ENCODE assay signal across 32 cellular contexts in genomic region chr3:52195297-52195597, GRCh38. TPM values are rescaled to one million over a fixed set of nuclear protein-coding genes. Genes with fewer than 3 reads are reported as not detected.
DNase-seq lines count a peak whose midpoint lies in the region; ATAC-seq, FAIRE-seq and TF ChIP-seq lines count a peak whose summit lies in the region.
"Had no signal": no experiment of that assay in that cellular context is flagged by ENCODE, and none has a peak within 500 bp of the region (broad histone marks: within the 10 kb centered on the region; RNA-seq: fewer than 3 reads in every experiment).

No MANE protein-coding gene starts in this region.

- CTCF ChIA-PET in AG04450 (lab: Charles Lee), result interaction anchor here (0.9 to 1.0 kb wide), 3 partner anchors 14 to 1949 kb away, joined by 3 read pairs; no protein-coding TSS in a partner anchor

- no peaks in the 10 kb centered on the region for H3K9me2 ChIP-seq in hepatocyte (replicated peaks; ENCODE audit: insufficient read depth)

- H4K20me1 ChIP-seq in hepatocyte (ENCODE audit: insufficient read depth, poor library complexity, severe bottlenecking), result no peaks in the 10 kb centered on the region

- TF ChIP-seq CTCF in AG04450 (IDR thresholded peaks at IDR 0.05; ENCODE audit: low read depth, low read length), result no peak
- TF ChIP-seq CTCF in HL-60 (IDR thresholded peaks at IDR 0.05; ENCODE audit: insufficient read depth, low read length), result no peak
- TF ChIP-seq CTCF in hepatocyte (IDR thresholded peaks at IDR 0.05; ENCODE audit: poor library complexity), result no peak
- no peak for TF ChIP-seq CTCF in kidney (IDR thresholded peaks at IDR 0.05; ENCODE audit: borderline replicate concordance, extremely low read depth, insufficient read depth)

- no peak for FAIRE-seq in small intestine (lab: Jason Lieb, UNC)
- no peak for FAIRE-seq in kidney (lab: Jason Lieb, UNC)
- FAIRE-seq: frontal cortex, TTC549 had no signal

- H3K9me3 ChIP-seq in AG04450 (ENCODE audit: control insufficient read depth, insufficient read depth, low read length) (no peaks in the 10 kb centered on the region; the same call in 1 of the 2 replicates), hepatocyte (ENCODE audit: low read depth) (no peaks in the 10 kb centered on the region), small intestine (ENCODE audit: control insufficient read depth, low read depth) (no peaks in the 10 kb centered on the region), kidney (ENCODE audit: control insufficient read depth in 1 of 2, low read length in 2 of 2) (no peaks in the 10 kb centered on the region)
- H3K9me3 ChIP-seq: BLaER1, thoracic aorta had no signal

- H3K4me1 ChIP-seq in hepatocyte (ENCODE audit: insufficient read depth) (peaks cover 22% of the 10 kb centered on the region), small intestine (ENCODE audit: control insufficient read depth in 2 of 2, insufficient read depth in 1 of 2, low read depth in 1 of 2, low read length in 1 of 2) (peaks cover 7 to 12% of the 10 kb centered on the region in 2 donors), kidney (ENCODE audit: control insufficient read depth in 1 of 2, insufficient read depth in 1 of 2, low read depth in 1 of 2, low read length in 2 of 2) (peaks cover 18 to 22% of the 10 kb centered on the region in 2 donors)

- peaks cover 22% of the 10 kb centered on the region for H3K79me2 ChIP-seq in hepatocyte

- H3K4me2 ChIP-seq in hepatocyte, result no peak overlapping the region
- H3K4me2 ChIP-seq: BLaER1 had no signal

- no peak overlapping the region for H3K4me3 ChIP-seq in AG04450 (ENCODE audit: low read depth, low read length)
- no peak overlapping the region for H3K4me3 ChIP-seq in HL-60 (replicated peaks; ENCODE audit: insufficient read depth, low read length)
- H3K4me3 ChIP-seq in hepatocyte, result no peak overlapping the region
- H3K4me3 ChIP-seq in small intestine (ENCODE audit: low read depth in 1 of 2, low read length in 2 of 2), result no peak overlapping the region
- H3K4me3 ChIP-seq in kidney (ENCODE audit: low read length in 2 of 2), result no peak overlapping the region
- H3K4me3 ChIP-seq: BLaER1, dorsolateral prefrontal cortex, thoracic aorta had no signal

- H3K27me3 ChIP-seq in AG04450 (ENCODE audit: control insufficient read depth, insufficient read depth, low read length) (no peaks in the 10 kb centered on the region), HL-60 (ENCODE audit: insufficient read depth, poor library complexity, severe bottlenecking) (no peaks in the 10 kb centered on the region), hepatocyte (no peaks in the 10 kb centered on the region), small intestine (ENCODE audit: control insufficient read depth in 2 of 2, insufficient read depth in 2 of 2, low read length in 2 of 2) (no peaks in the 10 kb centered on the region)
- H3K27me3 ChIP-seq: BLaER1, dorsolateral prefrontal cortex had no signal

- H3K9ac ChIP-seq in kidney (ENCODE audit: low read length in 2 of 2), result no peak overlapping the region
- H3K9ac ChIP-seq: BLaER1 had no signal

- H3K27ac ChIP-seq in AG04450 (ENCODE audit: low read depth, low read length), result peak overlapping the region; percentile 47
- H3K27ac ChIP-seq in HL-60 (replicated peaks), result peak overlapping the region; percentile 88
- H3K27ac ChIP-seq in hepatocyte, result peak overlapping the region; percentile 91
- peak overlapping the region; percentile 87 to 95 for H3K27ac ChIP-seq in small intestine (ENCODE audit: low read depth in 1 of 2, low read length in 1 of 2)
- no peak overlapping the region for H3K27ac ChIP-seq in kidney (ENCODE audit: low read depth in 2 of 2, low read length in 2 of 2)
- H3K27ac ChIP-seq: BLaER1, thoracic aorta had no signal

- intact Hi-C loops in kidney (cut with DNase I), result no loop called here

- DNase-seq in AG04450 (ENCODE audit: low read depth, low spot score), result no peak
- no peak for DNase-seq in HL-60 (ENCODE audit: low read depth in 1 of 2, low spot score in 1 of 2)
- DNase-seq in hepatocyte (ENCODE audit: low spot score), result no peak
- DNase-seq in small intestine, result no peak
- no peak for DNase-seq in cerebellar nuclear complex (lab: John Stamatoyannopoulos, UW)
- no peak for DNase-seq in kidney
- DNase-seq in NOMO-1 treated with dmso at 0.1 percent for 144 hours (lab: John Stamatoyannopoulos, UW; ENCODE audit: unreplicated experiment), result no peak
- DNase-seq: activated CD4-positive, alpha-beta T cell treated with anti-CD3 and anti-CD28 coated beads, Interleukin-2, amount 50 U/mL, for 4 hours; activated CD4-positive, CD25-positive, alpha-beta regulatory T cell; activated CD8-positive, alpha-beta memory T cell treated with anti-CD3 and anti-CD28 coated beads, Interleukin-2, amount 10 ng/mL, durations not matched to agents 7 days and 5 days; activated gamma-delta T cell; activated T-cell treated with anti-CD3 and anti-CD28 coated beads, Interleukin-2, amount 50 U/mL, for 4 hours; central memory CD4-positive, alpha-beta T cell; COR-L47; dorsolateral prefrontal cortex; H9; hypothalamus; Karpas-422; midbrain; natural killer cell; NCI-H1417 treated with DMSO at 0.1 percent for 48 hours; NCI-H2029 treated with DMSO at 0.1 percent for 48 hours; NCI-H526; stimulated activated naive CD4-positive, alpha-beta T cell treated with Interleukin-2 at 50 U/mL for 16 hours; T-helper 17 cell had no signal

- POLR2A ChIA-PET in AG04450 (lab: Yijun Ruan, JAX), result interaction anchor here (0.6 to 0.7 kb wide), 2 partner anchors 28 to 65 kb away, joined by 6 to 7 read pairs; no protein-coding TSS in a partner anchor

- no peak for ATAC-seq in GM18873 (IDR thresholded peaks at IDR 0.05; ENCODE audit: low FRiP score, unreplicated experiment)
- ATAC-seq: activated CD8-positive, alpha-beta memory T cell treated with anti-CD3 and anti-CD28 coated beads, Interleukin-2, amount 10 ng/mL, durations not matched to agents 7 days and 5 days; activated T-cell treated with anti-CD3 and anti-CD28 coated beads, Interleukin-2, amount 50 U/mL, for 4 hours; natural killer cell; T-helper 17 cell had no signal

- WGBS in hepatocyte (ENCODE audit: low lambda C conversion rate, missing lambda C conversion rate), result 86% methylated on average over 1 of the region's 3 CpGs
- 90 to 100% (median 94%) methylated on average over 3 of the region's 3 CpGs for WGBS in small intestine, 3 donors

- no peak overlapping the region for H2AFZ ChIP-seq in hepatocyte

- no peaks in the 10 kb centered on the region for H3K36me3 ChIP-seq in hepatocyte (replicated peaks; ENCODE audit: insufficient read depth, low read depth)
- no peaks in the 10 kb centered on the region for H3K36me3 ChIP-seq in small intestine (ENCODE audit: control insufficient read depth in 2 of 2, insufficient read depth in 2 of 2, low read length in 2 of 2)
- peaks cover 0 to 3% of the 10 kb centered on the region in 2 donors for H3K36me3 ChIP-seq in kidney (ENCODE audit: control insufficient read depth in 1 of 2, insufficient read depth in 2 of 2, low read length in 2 of 2)
- H3K36me3 ChIP-seq: thoracic aorta had no signal

RNA-seq across cellular contexts. Expression of gene ALAS1, which starts 2.7 kb away (rescaled TPM):
- 61.4 and 61.7 TPM in 2 replicates for polyA plus RNA-seq in AG04450 (2011; rRNA removed)
- 63.9 and 85.0 TPM in 2 replicates for polyA minus RNA-seq in AG04450 (2011; rRNA and poly(A)+ RNA removed)
- 81.8 and 85.3 TPM in 2 replicates for total RNA-seq in hepatocyte
- polyA plus RNA-seq in hepatocyte, result 90.1 and 91.2 TPM in 2 replicates
- polyA plus RNA-seq in small intestine, result 10 to 100 TPM; 40.9 to 99.7 (median 85.0) TPM
- total RNA-seq in kidney, result 42.8 TPM
- polyA plus RNA-seq in kidney (ENCODE audit: insufficient read depth, low read depth, low replicate concordance), result 77.2 TPM

RNA-seq across cellular contexts. Expression of gene TLR9, which starts 30.2 kb away (rescaled TPM):
- 0.02 and 0.05 TPM in 2 replicates for polyA plus RNA-seq in AG04450 (2011; rRNA removed)
- polyA minus RNA-seq in AG04450 (2011; rRNA and poly(A)+ RNA removed), result not detected in 2 replicates
- not detected in 2 replicates for total RNA-seq in hepatocyte
- not detected in 2 replicates for polyA plus RNA-seq in hepatocyte
- polyA plus RNA-seq in small intestine, result under 1 TPM in 1 of 3 donors, not detected in 2; 0.12 TPM
- 0.94 TPM for total RNA-seq in kidney
- polyA plus RNA-seq in kidney (ENCODE audit: insufficient read depth, low read depth, low replicate concordance), result not detected
- total RNA-seq: frontal cortex, H9, osteoblast, skeletal muscle tissue, thoracic aorta had no signal

RNA-seq across cellular contexts. Expression of gene POC1A, which starts 41.0 kb away (rescaled TPM):
- 4.1 and 4.5 TPM in 2 replicates for polyA plus RNA-seq in AG04450 (2011; rRNA removed)
- polyA minus RNA-seq in AG04450 (2011; rRNA and poly(A)+ RNA removed), result 8.4 and 11.6 TPM in 2 replicates
- 2.6 TPM in 2 replicates for total RNA-seq in hepatocyte
- 3.7 and 5.7 TPM in 2 replicates for polyA plus RNA-seq in hepatocyte
- polyA plus RNA-seq in small intestine, result 10 to 100 TPM in 1 of 3 donors, 1 to 10 TPM in 2; 2.7 to 19.4 (median 4.1) TPM
- 2.2 TPM for total RNA-seq in kidney
- 2.5 TPM for polyA plus RNA-seq in kidney (ENCODE audit: insufficient read depth, low read depth, low replicate concordance)

RNA-seq across cellular contexts. Expression of gene TWF2, which starts 43.7 kb away (rescaled TPM):
- 96.6 and 128 TPM in 2 replicates for polyA plus RNA-seq in AG04450 (2011; rRNA removed)
- polyA minus RNA-seq in AG04450 (2011; rRNA and poly(A)+ RNA removed), result 61.0 and 91.5 TPM in 2 replicates
- 52.5 and 59.1 TPM in 2 replicates for total RNA-seq in hepatocyte
- 45.7 and 47.4 TPM in 2 replicates for polyA plus RNA-seq in hepatocyte
- 10 to 100 TPM; 47.6 to 54.1 (median 53.8) TPM for polyA plus RNA-seq in small intestine
- 59.9 TPM for total RNA-seq in kidney
- polyA plus RNA-seq in kidney (ENCODE audit: insufficient read depth, low read depth, low replicate concordance), result 44.0 TPM

RNA-seq across cellular contexts. Expression of gene PPM1M, which starts 50.3 kb away (rescaled TPM):
- polyA plus RNA-seq in AG04450 (2011; rRNA removed), result 29.2 and 34.4 TPM in 2 replicates
- 26.5 and 33.5 TPM in 2 replicates for polyA minus RNA-seq in AG04450 (2011; rRNA and poly(A)+ RNA removed)
- total RNA-seq in hepatocyte, result 6.2 and 8.0 TPM in 2 replicates
- 8.4 and 10.7 TPM in 2 replicates for polyA plus RNA-seq in hepatocyte
- 1 to 10 TPM; 1.8 to 9.3 (median 8.4) TPM for polyA plus RNA-seq in small intestine
- total RNA-seq in kidney, result 32.5 TPM
- 23.2 TPM for polyA plus RNA-seq in kidney (ENCODE audit: insufficient read depth, low read depth, low replicate concordance)

Comparison
In these comparisons a context has a peak if more than half of its experiments do, and no peak if none do; other contexts are left out.
1. H3K27ac ChIP-seq: peak in AG04450 (single experiment), HL-60 (single experiment), hepatocyte (single experiment) and small intestine (2 of 2); none in kidney (0 of 2).